In the genomic region with DNA sequence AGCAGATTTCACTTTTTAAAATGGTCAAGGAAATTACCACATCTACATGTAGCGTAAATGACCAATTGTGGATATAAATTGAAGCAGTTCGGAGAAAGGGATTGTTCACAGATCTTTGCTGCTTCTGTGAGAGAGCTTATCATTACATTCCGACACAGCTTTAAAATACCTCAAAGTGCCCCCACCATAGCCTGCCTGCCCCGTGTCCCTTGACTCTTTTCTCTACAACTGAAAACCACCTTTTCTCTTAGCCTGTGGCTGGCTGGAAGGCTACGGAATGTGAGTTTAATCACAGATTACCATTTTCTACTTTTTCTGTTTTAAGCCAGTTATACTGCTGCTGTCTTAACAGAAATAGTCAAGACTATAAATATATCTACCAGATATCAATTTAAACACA, we compare ENCODE assay signal across 22 cellular contexts.
"Had no signal": no experiment of that assay in that cellular context is flagged by ENCODE, and none has a peak within 500 bp of the region (broad histone marks: within the 10 kb centered on the region; RNA-seq: fewer than 3 reads in every experiment).

No MANE protein-coding gene starts in this region.

- H3K4me2 ChIP-seq: KMS-11 had no signal

- H3K4me3 ChIP-seq: K562, SJSA1, SK-N-MC had no signal

- H3K27ac ChIP-seq: KMS-11, SJSA1, SK-N-MC had no signal

- H3K9ac ChIP-seq: KMS-11 had no signal

- H3K27ac Mint-ChIP-seq: IgD-negative memory B cell had no signal

- H3K4me3 Mint-ChIP-seq: IgD-negative memory B cell had no signal

- H3K27me3 ChIP-seq: SJSA1 had no signal

- H3K36me3 ChIP-seq: SJSA1 had no signal

- H3K9me3 Mint-ChIP-seq: IgD-negative memory B cell had no signal

- H3K9me3 ChIP-seq: SJSA1 had no signal

- DNase-seq: Kasumi-1, MM.1S, NCI-H1092 treated with DMSO at 0.1 percent for 48 hours, NCI-H1436, NCI-H187, NCI-H2029, NCI-H2081 treated with DMSO at 0.1 percent for 48 hours, NCI-H2171, NCI-H226, NCI-H446, NCI-H510A, NCI-H524 treated with DMSO at 0.1 percent for 48 hours, NCI-H69, NCI-H774, Right ventricle myocardium superior, RPMI8226, SIG-M5 had no signal
